ENCODE assay signal across 8 cellular contexts in genomic region chr22:24555160-24555495, GRCh38. TPM values are rescaled to one million over a fixed set of nuclear protein-coding genes. Genes with fewer than 3 reads are reported as not detected.
DNase-seq lines count a peak whose midpoint lies in the region; ATAC-seq and TF ChIP-seq lines count a peak whose summit lies in the region.

No MANE protein-coding gene starts in this region.

- H3K9me3 ChIP-seq in BLaER1, result no peaks in the 10 kb centered on the region
- no peaks in the 10 kb centered on the region for H3K9me3 ChIP-seq in left lung

- H4K20me1 ChIP-seq in BLaER1, result peaks cover 88% of the 10 kb centered on the region

- H3K4me3 Mint-ChIP-seq in dendritic cell treated with granulocyte-macrophage colony-stimulating factor and Interleukin-4, amounts not matched to agents 40 ng/mL and 50 ng/mL, for 4 days, result peak overlapping the region; percentile 94

- TF ChIP-seq CTCF in left lung (IDR thresholded peaks at IDR 0.05), result no peak

- DNase-seq in NCI-H526 treated with DMSO at 0.1 percent for 48 hours (lab: John Stamatoyannopoulos, UW), result peak; percentile 85
- peak; percentile 99 to 100 for DNase-seq in activated CD4-positive, alpha-beta T cell treated with anti-CD3 and anti-CD28 coated beads, Interleukin-2, amount 50 U/mL, for 24 hours (ENCODE audit: low read depth in 1 of 2, low spot score in 1 of 2)
- peak; percentile 100 for DNase-seq in left lung
- DNase-seq in stimulated activated CD4-positive, alpha-beta T cell treated with anti-CD3 and anti-CD28 coated beads, Interleukin-2, amount 100 ng/mL, for 48 hours, result peak; percentile 100

- H3K36me3 ChIP-seq in BLaER1 (peaks cover 52% of the 10 kb centered on the region), left lung (peaks cover 0 to 28% of the 10 kb centered on the region in 2 donors)

- ATAC-seq in GM19328 (IDR thresholded peaks at IDR 0.05; ENCODE audit: unreplicated experiment) (peak; percentile 69), HG03469 (IDR thresholded peaks at IDR 0.05; ENCODE audit: unreplicated experiment) (peak; percentile 53), left lung (peak; percentile 91)

- H3K4me1 Mint-ChIP-seq in dendritic cell treated with granulocyte-macrophage colony-stimulating factor and Interleukin-4, amounts not matched to agents 40 ng/mL and 50 ng/mL, for 4 days (ENCODE audit: low read depth), result peaks cover 65% of the 10 kb centered on the region

- peaks cover 72% of the 10 kb centered on the region for H3K4me1 ChIP-seq in BLaER1
- peaks cover 21 to 71% of the 10 kb centered on the region in 2 donors for H3K4me1 ChIP-seq in left lung

- H3K4me2 ChIP-seq in BLaER1, result peak overlapping the region; percentile 100

- H3K36me3 Mint-ChIP-seq in dendritic cell treated with granulocyte-macrophage colony-stimulating factor and Interleukin-4, amounts not matched to agents 40 ng/mL and 50 ng/mL, for 4 days (ENCODE audit: low read depth), result peaks cover 69% of the 10 kb centered on the region

- peak overlapping the region; percentile 98 for H3K27ac ChIP-seq in BLaER1
- peak overlapping the region; percentile 98 to 99 for H3K27ac ChIP-seq in left lung

- intact Hi-C loops in dendritic cell treated with granulocyte-macrophage colony-stimulating factor and Interleukin-4, amounts not matched to agents 40 ng/mL and 50 ng/mL, for 4 days (cut with micrococcal nuclease), result no loop called here
- intact Hi-C loops in left lung (cut with DNase I), result no loop called here

- peak overlapping the region; percentile 93 for H3K27ac Mint-ChIP-seq in dendritic cell treated with granulocyte-macrophage colony-stimulating factor and Interleukin-4, amounts not matched to agents 40 ng/mL and 50 ng/mL, for 4 days

- peak overlapping the region; percentile 97 for H3K9ac ChIP-seq in BLaER1

- H3K4me3 ChIP-seq in BLaER1, result peak overlapping the region; percentile 90
- H3K4me3 ChIP-seq in left lung, result peak overlapping the region; percentile 95 to 100

- no peaks in the 10 kb centered on the region for H3K27me3 Mint-ChIP-seq in dendritic cell treated with granulocyte-macrophage colony-stimulating factor and Interleukin-4, amounts not matched to agents 40 ng/mL and 50 ng/mL, for 4 days

- H3K27me3 ChIP-seq in BLaER1, result no peaks in the 10 kb centered on the region
- no peaks in the 10 kb centered on the region for H3K27me3 ChIP-seq in left lung

- no peaks in the 10 kb centered on the region for H3K9me3 Mint-ChIP-seq in dendritic cell treated with granulocyte-macrophage colony-stimulating factor and Interleukin-4, amounts not matched to agents 40 ng/mL and 50 ng/mL, for 4 days

RNA-seq across cellular contexts. Expression of gene GUCD1, which starts 0.2 kb away (rescaled TPM):
- total RNA-seq in left lung, result 100 to 1,000 TPM; 115 to 188 TPM

RNA-seq across cellular contexts. Expression of gene SNRPD3, which starts 0.7 kb away (rescaled TPM):
- 10 to 100 TPM; 62.7 to 67.3 TPM for total RNA-seq in left lung

RNA-seq across cellular contexts. Expression of gene LRRC75B, which starts 37.7 kb away (rescaled TPM):
- total RNA-seq in left lung, result 10 to 100 TPM in 1 of 2 donors, 1 to 10 TPM in 1; 6.8 to 11.4 TPM

RNA-seq across cellular contexts. Expression of gene GGT1, which starts 47.9 kb away (rescaled TPM):
- total RNA-seq in left lung, result 10 to 100 TPM; 42.5 to 96.4 TPM

RNA-seq across cellular contexts. Expression of gene UPB1, which starts 60.0 kb away (rescaled TPM):
- total RNA-seq in left lung, result 1 to 10 TPM in 1 of 2 donors, under 1 TPM in 1; 0.50 to 2.2 TPM

Comparison
In these comparisons a context has a peak if more than half of its experiments do, and no peak if none do; other contexts are left out.
1. Peak in every context shown above with its lines: DNase-seq, ATAC-seq, H3K4me3 ChIP-seq and H3K27ac ChIP-seq.